9 cellular contexts compared by ENCODE assay signal in genomic region chr1:236516929-236517704, GRCh38. TPM values are rescaled to one million over a fixed set of nuclear protein-coding genes. Genes with fewer than 3 reads are reported as not detected.
DNase-seq lines count a peak whose midpoint lies in the region; ATAC-seq and TF ChIP-seq lines count a peak whose summit lies in the region.
"Had no signal": no experiment of that assay in that cellular context is flagged by ENCODE, and none has a peak within 500 bp of the region (broad histone marks: within the 10 kb centered on the region; RNA-seq: fewer than 3 reads in every experiment).

No MANE protein-coding gene starts in this region.

- ATAC-seq in SK-N-SH treated with all-trans-retinoic acid at 6 μM for 48 hours (peak; percentile 75), right cardiac atrium (no peak), GM18505 (IDR thresholded peaks at IDR 0.05; ENCODE audit: unreplicated experiment) (no peak)

- no peak for TF ChIP-seq EP300 in SK-N-SH (IDR thresholded peaks at IDR 0.05; ENCODE audit: borderline replicate concordance in 1 of 2, low read depth in 1 of 2, low read length in 1 of 2)

- H3K9me2 ChIP-seq in SK-N-SH, result no peaks in the 10 kb centered on the region

- H2AFZ ChIP-seq in SK-N-SH (ENCODE audit: low read depth), result no peak overlapping the region

- POLR2A ChIA-PET in SK-N-SH (lab: Yijun Ruan, JAX), result no interaction called here

- H3K4me1 ChIP-seq in SK-N-SH (ENCODE audit: control insufficient read depth in 1 of 2, insufficient read depth in 2 of 2, low read depth in 1 of 2, low read length in 1 of 2) (no peaks in the 10 kb centered on the region), right cardiac atrium (ENCODE audit: control insufficient read depth, insufficient read depth, low read length) (no peaks in the 10 kb centered on the region)

- intact Hi-C loops in right cardiac atrium (cut with DNase I), result no loop called here

- no peak overlapping the region for H3K4me2 ChIP-seq in SK-N-SH

- WGBS in SK-N-SH (ENCODE audit: low lambda C conversion rate), result 68% methylated on average over 8 of the region's 8 CpGs
- WGBS in right cardiac atrium, result 55% methylated on average over 8 of the region's 8 CpGs

- no peaks in the 10 kb centered on the region for H3K79me2 ChIP-seq in SK-N-SH (ENCODE audit: insufficient read depth)

- CTCF ChIA-PET in SK-N-SH (lab: Yijun Ruan, JAX), result no interaction called here

- no peak for TF ChIP-seq POLR2A in GM18505 (IDR thresholded peaks at IDR 0.05; ENCODE audit: borderline replicate concordance, extremely low read depth, insufficient read depth, insufficient read length)

- no peak for TF ChIP-seq RAD21 in SK-N-SH (IDR thresholded peaks at IDR 0.05; ENCODE audit: low read length)

- H3F3A ChIP-seq in SK-N-SH (replicated peaks; ENCODE audit: insufficient read depth), result no peaks in the 10 kb centered on the region

- no peak overlapping the region for H3K27ac ChIP-seq in SK-N-SH (ENCODE audit: low read depth in 2 of 2, low read length in 1 of 2)
- H3K27ac ChIP-seq in skin epidermis, result peak overlapping the region in 12 of 21 experiments; percentile 1 to 87 (median 57)
- no peak overlapping the region for H3K27ac ChIP-seq in right cardiac atrium (ENCODE audit: low read length)

- no peaks in the 10 kb centered on the region for H4K20me1 ChIP-seq in SK-N-SH (ENCODE audit: insufficient read depth)

- no peak overlapping the region for H3K4me3 ChIP-seq in SK-N-SH (ENCODE audit: low read depth in 2 of 2, low read length in 1 of 2)
- H3K4me3 ChIP-seq in choroid plexus epithelial cell (ENCODE audit: low read depth, low read length), result peak overlapping the region; percentile 6
- H3K4me3 ChIP-seq in skin epidermis, result no peak overlapping the region
- no peak overlapping the region for H3K4me3 ChIP-seq in right cardiac atrium (ENCODE audit: low read length)

- no peak overlapping the region for H3K9ac ChIP-seq in SK-N-SH

- H3K27me3 ChIP-seq in SK-N-SH (ENCODE audit: insufficient read depth) (no peaks in the 10 kb centered on the region), right cardiac atrium (ENCODE audit: control insufficient read depth, insufficient read depth) (no peaks in the 10 kb centered on the region)

- H3K9me3 ChIP-seq in SK-N-SH (no peaks in the 10 kb centered on the region), right cardiac atrium (ENCODE audit: control insufficient read depth, low read length) (no peaks in the 10 kb centered on the region)

- DNase-seq in SK-N-SH (no peak), RPMI7951 (ENCODE audit: low read depth) (peak; percentile 19), choroid plexus epithelial cell (ENCODE audit: low read depth) (peak; percentile 92), middle frontal gyrus (ENCODE audit: extremely low spot score, low spot score) (no peak), right cardiac atrium (no peak)
- DNase-seq: DMS 273 treated with DMSO at 0.1 percent for 48 hours had no signal

- TF ChIP-seq CTCF in SK-N-SH (IDR thresholded peaks at IDR 0.05) (no peak), choroid plexus epithelial cell (conservative IDR thresholded peaks at IDR 0.05; ENCODE audit: low read depth, low read length) (no peak)

- H3K36me3 ChIP-seq in SK-N-SH (replicated peaks in 1 of 2; ENCODE audit: control insufficient read depth in 1 of 2, insufficient read depth in 2 of 2, low read length in 1 of 2), result no peaks in the 10 kb centered on the region

TF ChIP-seq in SK-N-SH treated with all-trans-retinoic acid at 6 μM for 48 hours, 23 proteins besides CTCF, POLR2A, EP300 and RAD21:
- TF ChIP-seq ESRRG (CRISPR knock-in tag; IDR thresholded peaks at IDR 0.05) (no peak), PPARA (CRISPR knock-in tag; IDR thresholded peaks at IDR 0.05; ENCODE audit: borderline replicate concordance) (no peak), ZC3H10 (CRISPR knock-in tag; IDR thresholded peaks at IDR 0.05) (no peak), SNAI2 (CRISPR knock-in tag; IDR thresholded peaks at IDR 0.05) (no peak), ZFP30 (CRISPR knock-in tag; IDR thresholded peaks at IDR 0.05) (no peak), OSR1 (CRISPR knock-in tag; IDR thresholded peaks at IDR 0.05) (no peak), BACH2 (CRISPR knock-in tag; IDR thresholded peaks at IDR 0.05; ENCODE audit: borderline replicate concordance) (no peak), ISL1 (CRISPR knock-in tag; IDR thresholded peaks at IDR 0.05) (no peak), CREB5 (CRISPR knock-in tag; IDR thresholded peaks at IDR 0.05; ENCODE audit: low read depth) (no peak)

TF ChIP-seq in SK-N-SH, 30 proteins besides CTCF, POLR2A, EP300 and RAD21:
- no peak for TF ChIP-seq FOXM1 (IDR thresholded peaks at IDR 0.05; ENCODE audit: low read depth)
- TF ChIP-seq TCF12 (IDR thresholded peaks at IDR 0.05), result no peak
- no peak for TF ChIP-seq GABPA (IDR thresholded peaks at IDR 0.05; ENCODE audit: low read depth)
- TF ChIP-seq USF2 (IDR thresholded peaks at IDR 0.05; ENCODE audit: borderline replicate concordance, low read depth, low read length), result no peak
- no peak for TF ChIP-seq ELF1 (IDR thresholded peaks at IDR 0.05)
- no peak for TF ChIP-seq RCOR1 (IDR thresholded peaks at IDR 0.05; ENCODE audit: low read length)
- no peak for TF ChIP-seq PBX3 (IDR thresholded peaks at IDR 0.05)
- TF ChIP-seq REST (IDR thresholded peaks at IDR 0.05; ENCODE audit: low read depth, low read length), result no peak
- no peak for TF ChIP-seq MXI1 (IDR thresholded peaks at IDR 0.05; ENCODE audit: low read depth, low read length)
- no peak for TF ChIP-seq FOSL2 (IDR thresholded peaks at IDR 0.05; ENCODE audit: borderline replicate concordance, low read depth)
- TF ChIP-seq FOXJ3 (CRISPR knock-in tag; IDR thresholded peaks at IDR 0.05), result no peak
- no peak for TF ChIP-seq IRF3 (IDR thresholded peaks at IDR 0.05; ENCODE audit: low read depth, low read length)
- no peak for TF ChIP-seq MEF2A (IDR thresholded peaks at IDR 0.05; ENCODE audit: borderline replicate concordance, low read depth)
- TF ChIP-seq GATA2 (CRISPR knock-in tag; IDR thresholded peaks at IDR 0.05), result no peak
TF ChIP-seq in SK-N-SH: peak in this region for 0.

RNA-seq across cellular contexts. Expression of gene LGALS8, which starts 6.7 kb away (rescaled TPM):
- polyA plus RNA-seq in SK-N-SH (2012; rRNA removed) (18.9 and 30.3 TPM in 2 replicates), right cardiac atrium (40.1 TPM)
- 18.4 and 19.8 TPM in 2 replicates for polyA plus RNA-seq in SK-N-SH (2012; cell fraction: cytosol; rRNA removed)
- polyA plus RNA-seq in SK-N-SH (2012; cell fraction: nucleus; rRNA removed), result 74.2 and 96.2 TPM in 2 replicates
- 47.6 and 48.0 TPM in 2 replicates for total RNA-seq in RPMI7951 (2014; rRNA removed; shearing (Covaris generic))
- 10 to 100 TPM; 61.0 to 67.5 (median 62.9) TPM for total RNA-seq in right cardiac atrium

Comparison
In these comparisons a context has a peak if more than half of its experiments do, and no peak if none do; other contexts are left out.
1. DNase-seq: peak in RPMI7951 (single experiment) and choroid plexus epithelial cell (single experiment); none in SK-N-SH (single experiment), middle frontal gyrus (single experiment) and right cardiac atrium (0 of 3).
2. H3K27ac ChIP-seq: peak in skin epidermis (12 of 21); none in SK-N-SH (0 of 2) and right cardiac atrium (single experiment).